8 cellular contexts compared by ENCODE assay signal in genomic region chr1:42958488-42959317, GRCh38. TPM values are rescaled to one million over a fixed set of nuclear protein-coding genes. Genes with fewer than 3 reads are reported as not detected.
DNase-seq lines count a peak whose midpoint lies in the region; ATAC-seq, FAIRE-seq and TF ChIP-seq lines count a peak whose summit lies in the region.

TSS of gene SLC2A1 (minus strand) at chr1:42958868. CDS start at chr1:42958651, 217 bp downstream.

- intact Hi-C loops in A673 (cut with micrococcal nuclease; ENCODE audit: unreplicated experiment) = no loop called here

- peaks cover 60 to 66% of the 10 kb centered on the region in 2 donors for H3K4me1 Mint-ChIP-seq in immature natural killer cell

- POLR2A ChIA-PET in A673 (lab: Charles Lee; ENCODE audit: low non-redundant PET) = no interaction called here

- H3K4me3 Mint-ChIP-seq in immature natural killer cell = peak within 1 kb of the TSS; percentile 96 to 99 (median 98)

- H3K27ac ChIP-seq in A673 (ENCODE audit: low read depth, low read length, poor library complexity, severe bottlenecking) = peak within 1 kb of the TSS; percentile 82
- peak within 1 kb of the TSS; percentile 91 for H3K27ac ChIP-seq in WERI-Rb-1

- H3K9me3 ChIP-seq in A673 (ENCODE audit: low read depth, low read length, poor library complexity, severe bottlenecking) (no peaks in the 10 kb centered on the region), WERI-Rb-1 (ENCODE audit: severe bottlenecking) (no peaks in the 10 kb centered on the region)

- H3K4me1 ChIP-seq in A673 (ENCODE audit: insufficient read depth, low read length, poor library complexity, severe bottlenecking) = peaks cover 9% of the 10 kb centered on the region

- peaks cover 3 to 9% (median 7%) of the 10 kb centered on the region in 3 donors for H3K36me3 Mint-ChIP-seq in immature natural killer cell

- H3K36me3 ChIP-seq in A673 (ENCODE audit: insufficient read depth, low read length, poor library complexity, severe bottlenecking) (no peaks in the 10 kb centered on the region), WERI-Rb-1 (peaks cover 24% of the 10 kb centered on the region), bronchial epithelial cell (ENCODE audit: control insufficient read depth, insufficient read depth, low read length) (peaks cover 25% of the 10 kb centered on the region)

- H3K27me3 ChIP-seq in A673 (replicated peaks; ENCODE audit: insufficient read depth, low read depth, low read length, poor library complexity) = no peaks in the 10 kb centered on the region
- H3K27me3 ChIP-seq in WERI-Rb-1 (ENCODE audit: insufficient read depth, low read depth, severe bottlenecking) = no peaks in the 10 kb centered on the region
- no peaks in the 10 kb centered on the region for H3K27me3 ChIP-seq in bronchial epithelial cell (ENCODE audit: control insufficient read depth, insufficient read depth, low read length)

- no peak for FAIRE-seq in bronchial epithelial cell (lab: Jason Lieb, UNC)

- DNase-seq in A673 (ENCODE audit: low spot score) = peak; percentile 95
- peak; percentile 93 for DNase-seq in NCI-H2171 treated with DMSO at 0.1 percent for 48 hours (lab: John Stamatoyannopoulos, UW)
- peak; percentile 97 for DNase-seq in WERI-Rb-1
- DNase-seq in bronchial epithelial cell (ENCODE audit: low read depth) = peak; percentile 85
- peak; percentile 92 to 96 (median 94) for DNase-seq in immature natural killer cell
- peak; percentile 37 for DNase-seq in smooth muscle cell of the brain vasculature (ENCODE audit: low read depth, low spot score)

- BruUV-seq in A673 (replicated peaks; lab: Mats Ljungman, UMichigan) = no TSS peak

- H3K27ac Mint-ChIP-seq in immature natural killer cell = peak within 1 kb of the TSS; percentile 92 to 98 (median 98)

- no peaks in the 10 kb centered on the region for H3K9me3 Mint-ChIP-seq in immature natural killer cell

- peaks cover 2 to 22% (median 18%) of the 10 kb centered on the region in 3 donors for H3K27me3 Mint-ChIP-seq in immature natural killer cell (ENCODE audit: low read depth in 3 of 3)

- ATAC-seq in GM18870 (IDR thresholded peaks at IDR 0.05; ENCODE audit: unreplicated experiment) = peak; percentile 70
- peak; percentile 69 for ATAC-seq in HG03108 (IDR thresholded peaks at IDR 0.05; ENCODE audit: unreplicated experiment)

- no peak for TF ChIP-seq CTCF in A673 (conservative IDR thresholded peaks at IDR 0.05; ENCODE audit: low read depth, low read length)
- TF ChIP-seq CTCF in WERI-Rb-1 (IDR thresholded peaks at IDR 0.05; ENCODE audit: low read depth, low read length) = no peak
- TF ChIP-seq CTCF in bronchial epithelial cell (IDR thresholded peaks at IDR 0.05; ENCODE audit: insufficient read depth, low read length, severe bottlenecking) = no peak

- CTCF ChIA-PET in A673 (lab: Charles Lee) = no interaction called here

- H3K4me3 ChIP-seq in A673 (ENCODE audit: low read depth, low read length, poor library complexity, severe bottlenecking) (peak within 1 kb of the TSS; percentile 76), WERI-Rb-1 (ENCODE audit: low read depth, low read length) (peak within 1 kb of the TSS; percentile 81), bronchial epithelial cell (ENCODE audit: low read depth, low read length) (peak within 1 kb of the TSS; percentile 86)

RNA-seq across cellular contexts. Expression of gene SLC2A1, which starts in this region (rescaled TPM):
- 36.7 and 43.2 TPM in 2 replicates for total RNA-seq in A673 (2021)
- 1,197 and 1,905 TPM in 2 replicates for total RNA-seq in bronchial epithelial cell
- polyA plus RNA-seq in immature natural killer cell = 10 to 100 TPM; 39.1 to 55.0 (median 42.4) TPM

Comparison
In these comparisons a context has a peak if more than half of its experiments do, and no peak if none do; other contexts are left out.
1. Peak in every context shown above with its lines: DNase-seq, ATAC-seq, H3K4me3 ChIP-seq and H3K27ac ChIP-seq.
2. RNA of gene SLC2A1 (total RNA-seq): 1,197 to 1,905 TPM in bronchial epithelial cell; 36.7 to 43.2 TPM in A673; every median in the first group is over 10 times any median in the second.
3. DNase-seq: peak in every context shown above with its lines; median percentile 97 in WERI-Rb-1; 95 in A673; 94 in immature natural killer cell; 93 in NCI-H2171 treated with DMSO at 0.1 percent for 48 hours; 85 in bronchial epithelial cell; 37 in smooth muscle cell of the brain vasculature.